19 cellular contexts compared by ENCODE assay signal in the genomic region with DNA sequence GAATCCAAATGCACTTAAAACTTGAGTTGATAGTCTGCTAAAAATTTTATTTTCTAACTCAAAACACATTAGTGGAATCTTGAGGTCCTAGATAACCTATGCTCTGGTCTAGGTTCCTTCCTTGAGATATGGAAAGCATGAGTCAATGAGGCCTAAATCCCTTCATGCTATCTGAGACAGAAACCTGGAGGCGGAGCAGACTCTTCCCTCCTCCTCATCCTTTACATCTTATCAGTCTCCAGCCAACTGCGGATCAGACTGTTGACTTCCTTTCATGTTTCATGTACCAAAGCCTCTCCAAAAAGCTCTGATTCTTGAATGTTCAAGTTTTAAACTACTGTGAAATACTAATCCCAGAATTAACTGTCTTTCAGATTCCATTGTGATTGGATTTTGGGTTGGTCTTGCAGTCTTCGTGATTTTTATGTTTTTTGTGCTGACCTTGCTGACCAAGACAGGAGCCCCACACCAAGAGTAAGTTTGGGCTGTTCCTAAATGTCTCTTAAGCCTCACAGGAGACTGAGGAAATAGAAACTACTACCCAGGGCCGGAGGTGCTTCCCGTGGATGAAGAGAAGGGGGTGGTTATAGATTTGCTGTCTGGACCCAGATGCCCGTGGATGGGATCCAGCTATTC. TPM values are rescaled to one million over a fixed set of nuclear protein-coding genes. Genes with fewer than 3 reads are reported as not detected.
DNase-seq lines count a peak whose midpoint lies in the region; ATAC-seq and TF ChIP-seq lines count a peak whose summit lies in the region.
"Had no signal": no experiment of that assay in that cellular context is flagged by ENCODE, and none has a peak within 500 bp of the region (broad histone marks: within the 10 kb centered on the region; RNA-seq: fewer than 3 reads in every experiment).

No MANE protein-coding gene starts in this region.

- WGBS in mesendoderm (ENCODE audit: extremely low coverage, insufficient coverage, low lambda C conversion rate) = no CpG with 5 or more reads among the region's 6 CpGs

- H4K5ac ChIP-seq in mesendoderm (ENCODE audit: low read length) = no peak overlapping the region

- H3K27me3 ChIP-seq in H7 (ENCODE audit: control insufficient read depth, insufficient read depth, low read length) (no peaks in the 10 kb centered on the region), mesendoderm (ENCODE audit: insufficient read depth, low read length, poor library complexity) (no peaks in the 10 kb centered on the region)

- no peak overlapping the region for H2BK5ac ChIP-seq in mesendoderm (ENCODE audit: low read length)

- H3K4me1 ChIP-seq in mesendoderm (ENCODE audit: control insufficient read depth, low read depth, low read length) = peaks cover 8% of the 10 kb centered on the region

- no peak overlapping the region for H2AK5ac ChIP-seq in mesendoderm (ENCODE audit: low read length)

- no peak overlapping the region for H3K4ac ChIP-seq in mesendoderm (ENCODE audit: low read depth, low read length)

- no peak overlapping the region for H3K27ac Mint-ChIP-seq in endothelial cell (ENCODE audit: unreplicated experiment)
- H3K27ac Mint-ChIP-seq: HFFc6 had no signal

- H3K79me2 ChIP-seq in mesendoderm (ENCODE audit: control insufficient read depth, insufficient read depth, low read length) = no peaks in the 10 kb centered on the region

- H3K18ac ChIP-seq in mesendoderm (ENCODE audit: low read length) = no peak overlapping the region

- H3K27ac ChIP-seq in mesendoderm (ENCODE audit: low read depth, low read length) = no peak overlapping the region
- H3K27ac ChIP-seq: HL-60 had no signal

- peak overlapping the region; percentile 74 for H2BK120ac ChIP-seq in mesendoderm (ENCODE audit: low read depth, low read length)

- H3K4me3 ChIP-seq in H7 (ENCODE audit: insufficient read depth, low read depth, low read length) (no peak overlapping the region), mesendoderm (ENCODE audit: low read length) (no peak overlapping the region)

- H3K4me2 ChIP-seq in mesendoderm (ENCODE audit: low read length) = no peak overlapping the region
- H3K4me2 ChIP-seq: SK-N-SH had no signal

- H2BK15ac ChIP-seq in mesendoderm (replicated peaks; ENCODE audit: low read depth) = no peak overlapping the region

- H4K8ac ChIP-seq in mesendoderm (ENCODE audit: low read depth, low read length) = no peak overlapping the region

- H3K9me3 Mint-ChIP-seq in endothelial cell (ENCODE audit: unreplicated experiment) = no peaks in the 10 kb centered on the region

- H3K79me1 ChIP-seq in mesendoderm (ENCODE audit: low read length) = no peaks in the 10 kb centered on the region

- H3K36me3 Mint-ChIP-seq in endothelial cell (ENCODE audit: low read depth, unreplicated experiment) = no peaks in the 10 kb centered on the region

- H3K23ac ChIP-seq in mesendoderm (ENCODE audit: low read length) = no peak overlapping the region

- no peak overlapping the region for H3K56ac ChIP-seq in mesendoderm (ENCODE audit: low read length)

- no peak for TF ChIP-seq CTCF in endothelial cell (IDR thresholded peaks at IDR 0.05; ENCODE audit: unreplicated experiment)

- DNase-seq in H7 (peak; percentile 39), NCI-H226 (peak; percentile 84), amniotic epithelial cell (ENCODE audit: low read depth) (peak; percentile 32), mesendoderm (peak; percentile 79), NAMALWA (ENCODE audit: low spot score) (no peak), endothelial cell (ENCODE audit: low spot score) (no peak)
- no peak for DNase-seq in stimulated activated CD4-positive, alpha-beta T cell treated with anti-CD3 and anti-CD28 coated beads, Interleukin-1b, Interleukin-23, amount 100 ng/mL, for 48 hours
- DNase-seq: C1 segment of cervical spinal cord, DMS 273 treated with DMSO at 0.1 percent for 48 hours, GF-D8, HFFc6, KG1, NCI-H2081 treated with DMSO at 0.1 percent for 48 hours, NCI-H2227 treated with DMSO at 0.1 percent for 48 hours, Right ventricle myocardium superior, SK-N-SH had no signal

- H3K4me1 Mint-ChIP-seq in endothelial cell (ENCODE audit: unreplicated experiment) = peaks cover 6% of the 10 kb centered on the region

- no peak for ATAC-seq in HG03442 (IDR thresholded peaks at IDR 0.05; ENCODE audit: unreplicated experiment)

- H3K9ac ChIP-seq in mesendoderm (ENCODE audit: low read length) = no peak overlapping the region
- H3K9ac ChIP-seq: SK-N-SH had no signal

- H3K27me3 Mint-ChIP-seq in endothelial cell (ENCODE audit: unreplicated experiment) = peaks cover 5% of the 10 kb centered on the region

- H3K4me3 Mint-ChIP-seq in endothelial cell (ENCODE audit: unreplicated experiment) = no peak overlapping the region
- H3K4me3 Mint-ChIP-seq: HFFc6 had no signal

- H3K36me3 ChIP-seq in H7 (replicated peaks; ENCODE audit: control insufficient read depth, insufficient read depth, low read length) (no peaks in the 10 kb centered on the region; the same call in 1 of the 2 replicates), mesendoderm (ENCODE audit: control insufficient read depth, insufficient read depth, low read length) (no peaks in the 10 kb centered on the region)

RNA-seq across cellular contexts. Expression of gene MRAP2, which starts 29.1 kb away (rescaled TPM):
- total RNA-seq in H7 (2014; rRNA removed; shearing (Covaris generic)) = 4.2 and 4.7 TPM in 2 replicates
- polyA plus RNA-seq in mesendoderm (2013, experiment 1 of 2) = 0.56 TPM
- polyA plus RNA-seq in mesendoderm (2013, experiment 2 of 2) = 0.55 TPM
- 5.1 TPM for total RNA-seq in endothelial cell (ENCODE audit: unreplicated experiment)
- total RNA-seq: H4 had no signal

Comparison
In these comparisons a context has a peak if more than half of its experiments do, and no peak if none do; other contexts are left out.
1. DNase-seq: peak in H7 (single experiment), NCI-H226 (single experiment), amniotic epithelial cell (single experiment) and mesendoderm (single experiment); none in stimulated activated CD4-positive, alpha-beta T cell treated with anti-CD3 and anti-CD28 coated beads, Interleukin-1b, Interleukin-23, amount 100 ng/mL, for 48 hours (single experiment), NAMALWA (single experiment) and endothelial cell (single experiment).